ENCODE assay signal across 8 cellular contexts in the genomic region with DNA sequence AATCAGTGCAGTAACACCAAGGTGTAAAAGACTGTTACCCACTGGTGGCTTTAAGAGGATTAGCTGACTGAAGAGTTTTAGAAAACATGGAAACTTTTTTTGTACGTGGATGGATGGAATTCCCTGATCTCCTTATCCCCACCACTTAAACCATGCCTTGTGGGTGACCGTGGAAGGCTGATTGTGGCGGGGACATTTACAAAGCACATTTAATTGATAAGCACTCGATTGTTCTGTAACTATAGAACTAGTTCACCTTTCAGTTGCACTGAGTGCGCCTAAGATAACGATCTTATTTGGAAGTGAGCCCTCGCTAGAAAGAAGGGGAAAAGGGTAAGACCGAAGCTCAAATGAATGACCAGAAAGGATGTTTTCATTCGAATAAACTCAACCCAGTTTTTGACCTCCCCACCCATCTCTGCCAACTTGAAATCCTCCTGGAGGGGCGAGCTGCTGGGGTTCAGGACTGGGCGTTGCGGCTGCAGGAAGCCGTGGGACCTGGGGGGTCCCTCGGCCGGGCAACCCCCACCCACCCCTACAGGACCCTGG. TPM values are rescaled to one million over a fixed set of nuclear protein-coding genes. Genes with fewer than 3 reads are reported as not detected.
DNase-seq lines count a peak whose midpoint lies in the region; ATAC-seq, FAIRE-seq and TF ChIP-seq lines count a peak whose summit lies in the region.

No MANE protein-coding gene starts in this region.

- H2AK5ac ChIP-seq in neuronal stem cell (ENCODE audit: low read depth, low read length): no peak overlapping the region

- H3K14ac ChIP-seq in neuronal stem cell (ENCODE audit: low read length): no peak overlapping the region

- POLR2A ChIA-PET in SK-N-SH (lab: Yijun Ruan, JAX): interaction anchor here (0.9 to 1.7 kb wide), 5 partner anchors 16 to 73 kb away, joined by 3 to 5 read pairs (median 3); no protein-coding TSS in a partner anchor

- H3K18ac ChIP-seq in neuronal stem cell (ENCODE audit: low read length): peak overlapping the region; percentile 94

- H3F3A ChIP-seq in SK-N-SH (replicated peaks; ENCODE audit: insufficient read depth): peaks cover 18% of the 10 kb centered on the region

- in situ Hi-C loops in ACHN (cut with HindIII; ENCODE audit: low pct_ligation_motif_present, low pct_unique_long_range_greater_than_20kb, low sequenced_read_pairs): no loop called here

- peaks cover 1% of the 10 kb centered on the region for H3K79me1 ChIP-seq in neuronal stem cell (ENCODE audit: low read depth, low read length)

- peaks cover 37% of the 10 kb centered on the region for H3K79me2 ChIP-seq in SK-N-SH (ENCODE audit: insufficient read depth)

- H3K9me2 ChIP-seq in SK-N-SH: no peaks in the 10 kb centered on the region

- H3K9ac ChIP-seq in SK-N-SH (peak overlapping the region; percentile 69; the same call in 1 of the 2 replicates), neuronal stem cell (ENCODE audit: low read depth, low read length, poor library complexity) (peak overlapping the region; percentile 44)

- no peak overlapping the region for H3K4ac ChIP-seq in neuronal stem cell (ENCODE audit: low read length)

- no peak overlapping the region for H2BK12ac ChIP-seq in neuronal stem cell (ENCODE audit: low read length)

- peak overlapping the region; percentile 55 for H3K23ac ChIP-seq in neuronal stem cell (ENCODE audit: low read depth, low read length, poor library complexity)

- H2BK15ac ChIP-seq in neuronal stem cell (ENCODE audit: low read length): no peak overlapping the region

- WGBS in SK-N-SH (ENCODE audit: low lambda C conversion rate): 1% methylated on average over 15 of the region's 15 CpGs
- no CpG with 5 or more reads among the region's 15 CpGs for WGBS in neuronal stem cell (ENCODE audit: extremely low coverage in 2 of 2, insufficient read length in 2 of 2, insufficient replicate concordance in 1 of 2), 2 donors

- peak overlapping the region; percentile 96 for H2BK120ac ChIP-seq in neuronal stem cell (ENCODE audit: low read depth, low read length)

- H3K27me3 ChIP-seq in SK-N-SH (ENCODE audit: insufficient read depth): no peaks in the 10 kb centered on the region
- no peaks in the 10 kb centered on the region for H3K27me3 ChIP-seq in neuronal stem cell (ENCODE audit: control insufficient read depth in 3 of 3, insufficient read depth in 3 of 3, low read depth in 1 of 3, low read length in 3 of 3)

- peaks cover 0 to 5% of the 10 kb centered on the region in 2 experiments for H3K36me3 ChIP-seq in SK-N-SH (replicated peaks in 1 of 2; ENCODE audit: control insufficient read depth in 1 of 2, insufficient read depth in 2 of 2, low read length in 1 of 2)
- no peaks in the 10 kb centered on the region for H3K36me3 ChIP-seq in neuronal stem cell (replicated peaks in 1 of 2; ENCODE audit: control insufficient read depth in 2 of 2, insufficient read depth in 2 of 2, low read length in 2 of 2)

- no peak for TF ChIP-seq CTCF in SK-N-SH (IDR thresholded peaks at IDR 0.05)

- peak overlapping the region; percentile 73 to 87 for H3K27ac ChIP-seq in SK-N-SH (ENCODE audit: low read depth in 2 of 2, low read length in 1 of 2)
- peak overlapping the region; percentile 85 for H3K27ac ChIP-seq in epithelial cell of prostate
- H3K27ac ChIP-seq in neuronal stem cell (replicated peaks; ENCODE audit: low read length): peak overlapping the region; percentile 96

- peak overlapping the region; percentile 82 for H2AFZ ChIP-seq in SK-N-SH (ENCODE audit: low read depth)
- peak overlapping the region; percentile 88 for H2AFZ ChIP-seq in neuronal stem cell (ENCODE audit: low read length)

- H3K4me2 ChIP-seq in SK-N-SH: peak overlapping the region; percentile 84
- peak overlapping the region; percentile 94 for H3K4me2 ChIP-seq in neuronal stem cell (ENCODE audit: insufficient read depth, low read length, poor library complexity, severe bottlenecking)

- peak overlapping the region; percentile 74 to 91 for H3K4me3 ChIP-seq in SK-N-SH (ENCODE audit: low read depth in 2 of 2, low read length in 1 of 2)
- peak overlapping the region; percentile 86 to 91 for H3K4me3 ChIP-seq in neuronal stem cell (ENCODE audit: low read length in 2 of 2)

- peak; percentile 44 for FAIRE-seq in GM19239 (lab: Jason Lieb, UNC)

- peak overlapping the region; percentile 11 for H2BK5ac ChIP-seq in neuronal stem cell (ENCODE audit: low read length)

- H3K4me1 ChIP-seq in SK-N-SH (ENCODE audit: control insufficient read depth in 1 of 2, insufficient read depth in 2 of 2, low read depth in 1 of 2, low read length in 1 of 2) (peaks cover 7 to 10% of the 10 kb centered on the region in 2 experiments; a peak in 3 of 4 replicates), neuronal stem cell (ENCODE audit: control insufficient read depth in 2 of 2, insufficient read depth in 1 of 2, low read depth in 1 of 2, low read length in 2 of 2) (peaks cover 7 to 12% of the 10 kb centered on the region in 2 donors)

- TF ChIP-seq RAD21 in SK-N-SH (IDR thresholded peaks at IDR 0.05; ENCODE audit: low read length): no peak

- no peak overlapping the region for H4K91ac ChIP-seq in neuronal stem cell (ENCODE audit: low read depth, low read length, poor library complexity)

- H4K8ac ChIP-seq in neuronal stem cell (ENCODE audit: low read depth, low read length): no peak overlapping the region

- no peaks in the 10 kb centered on the region for H3K9me3 ChIP-seq in SK-N-SH
- no peaks in the 10 kb centered on the region for H3K9me3 ChIP-seq in neuronal stem cell (replicated peaks in 1 of 2; ENCODE audit: control insufficient read depth in 2 of 2, insufficient read depth in 1 of 2, low read depth in 1 of 2, low read length in 2 of 2)

- H4K20me1 ChIP-seq in SK-N-SH (ENCODE audit: insufficient read depth): no peaks in the 10 kb centered on the region

- no peak for TF ChIP-seq EP300 in SK-N-SH (IDR thresholded peaks at IDR 0.05; ENCODE audit: borderline replicate concordance in 1 of 2, low read depth in 1 of 2, low read length in 1 of 2)

- DNase-seq in ACHN: peak; percentile 59
- no peak for DNase-seq in GM19239 (ENCODE audit: insufficient read length, low spot score)
- DNase-seq in SK-N-SH: peak; percentile 43
- no peak for DNase-seq in epithelial cell of prostate (ENCODE audit: low read depth, low spot score)
- DNase-seq in neuronal stem cell (ENCODE audit: low spot score): peak; percentile 49
- DNase-seq in effector CD8-positive, alpha-beta T cell (lab: John Stamatoyannopoulos, UW): no peak
- no peak for DNase-seq in GM19238 (ENCODE audit: insufficient read length, low spot score)

- CTCF ChIA-PET in SK-N-SH (lab: Yijun Ruan, JAX): interaction anchor here (2.0 to 4.7 kb wide), 6 partner anchors 20 to 87 kb away, joined by 7 to 39 read pairs (median 18); no protein-coding TSS in a partner anchor

- no peak for ATAC-seq in GM21515 (IDR thresholded peaks at IDR 0.05; ENCODE audit: unreplicated experiment)

TF ChIP-seq in SK-N-SH, 30 proteins besides CTCF, POLR2A, EP300 and RAD21:
- TF ChIP-seq TAF1 (IDR thresholded peaks at IDR 0.05; ENCODE audit: borderline replicate concordance, low read depth, low read length) (no peak), GATA2 (CRISPR knock-in tag; IDR thresholded peaks at IDR 0.05) (peak; percentile 55; the same call in 1 of the 2 replicates), FOXJ3 (CRISPR knock-in tag; IDR thresholded peaks at IDR 0.05) (no peak), TEAD4 (IDR thresholded peaks at IDR 0.05; ENCODE audit: borderline replicate concordance, insufficient read depth) (no peak), FOXM1 (IDR thresholded peaks at IDR 0.05; ENCODE audit: low read depth) (0 out of 2 replicates have a peak, but pooled peaks have one; percentile 48)
- TF ChIP-seq, protein P1, sequence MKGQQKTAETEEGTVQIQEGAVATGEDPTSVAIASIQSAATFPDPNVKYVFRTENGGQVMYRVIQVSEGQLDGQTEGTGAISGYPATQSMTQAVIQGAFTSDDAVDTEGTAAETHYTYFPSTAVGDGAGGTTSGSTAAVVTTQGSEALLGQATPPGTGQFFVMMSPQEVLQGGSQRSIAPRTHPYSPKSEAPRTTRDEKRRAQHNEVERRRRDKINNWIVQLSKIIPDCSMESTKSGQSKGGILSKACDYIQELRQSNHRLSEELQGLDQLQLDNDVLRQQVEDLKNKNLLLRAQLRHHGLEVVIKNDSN (IDR thresholded peaks at IDR 0.05; ENCODE audit: borderline replicate concordance, low read depth): no peak

RNA-seq across cellular contexts. Expression of a gene that starts 0.7 kb away (rescaled TPM):
- 11.1 and 15.0 TPM in 2 replicates for polyA plus RNA-seq in SK-N-SH (2012; rRNA removed)
- polyA plus RNA-seq in SK-N-SH (2012; cell fraction: cytosol; rRNA removed): 10.6 and 12.3 TPM in 2 replicates
- 6.8 and 7.0 TPM in 2 replicates for polyA plus RNA-seq in SK-N-SH (2012; cell fraction: nucleus; rRNA removed)
- 11.3 TPM for polyA plus RNA-seq in neuronal stem cell (2013, experiment 1 of 2)
- 11.6 TPM for polyA plus RNA-seq in neuronal stem cell (2013, experiment 2 of 2)

Comparison
In these comparisons a context has a peak if more than half of its experiments do, and no peak if none do; other contexts are left out.
1. DNase-seq: peak in ACHN (single experiment), SK-N-SH (single experiment) and neuronal stem cell (single experiment); none in GM19239 (single experiment), epithelial cell of prostate (single experiment), effector CD8-positive, alpha-beta T cell (single experiment) and GM19238 (single experiment).
2. Peak in every context shown above with its lines, with median percentiles within 50 percentile points of each other: H3K27ac ChIP-seq.